ENCODE assay signal across 8 cellular contexts in the genomic region with DNA sequence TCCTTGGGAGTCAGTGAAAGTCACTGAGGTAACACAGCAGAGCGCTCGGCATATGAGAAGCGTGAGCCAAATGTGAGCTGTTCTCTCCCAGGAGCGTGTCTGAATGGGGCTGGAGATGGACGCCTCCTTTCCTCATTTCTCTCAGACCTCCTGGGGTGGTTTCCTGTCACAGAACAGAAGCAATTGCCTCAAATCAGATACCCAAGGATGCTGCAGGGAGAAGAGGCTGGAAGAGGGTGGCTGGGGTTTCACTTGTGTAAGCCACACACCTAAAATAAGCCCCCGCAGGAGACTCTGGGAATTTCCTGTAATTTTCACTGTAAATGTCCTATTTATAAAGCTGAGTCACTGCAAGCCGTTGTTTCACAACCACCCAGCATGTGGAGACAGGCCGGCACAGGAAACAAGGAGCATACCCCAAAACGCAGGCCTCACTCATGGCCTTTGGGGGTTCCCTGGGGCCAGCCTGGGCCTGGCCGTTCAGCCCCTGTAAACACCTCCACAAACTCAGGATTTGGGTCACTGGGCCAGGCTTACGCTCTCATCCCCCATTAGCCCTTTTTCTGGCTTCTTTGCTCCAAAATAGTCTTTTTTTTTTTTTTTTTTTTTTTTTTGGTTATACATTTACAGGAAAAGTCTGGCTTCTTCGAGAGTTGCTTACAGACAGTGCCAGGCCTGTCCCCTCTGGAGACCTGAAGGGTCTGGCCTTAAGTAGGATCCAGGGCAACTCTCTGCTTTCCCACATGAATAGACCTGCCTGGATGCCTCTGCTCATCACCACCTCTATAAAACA. TPM values are rescaled to one million over a fixed set of nuclear protein-coding genes. Genes with fewer than 3 reads are reported as not detected.
A peak's percentile ranks its signal among the peaks of the same experiment; 100 is the strongest.
DNase-seq lines count a peak whose midpoint lies in the region; ATAC-seq, FAIRE-seq and TF ChIP-seq lines count a peak whose summit lies in the region.

No MANE protein-coding gene starts in this region.

- H3K9me3 Mint-ChIP-seq in activated naive CD8-positive, alpha-beta T cell treated with anti-CD3 and anti-CD28 coated beads, Interleukin-2, amount 50 U/mL, for 24 hours = no peaks in the 10 kb centered on the region

- H3K4me3 ChIP-seq in DND-41 (ENCODE audit: low read depth in 1 of 2, low read length in 2 of 2) = no peak overlapping the region
- H3K4me3 ChIP-seq in left ventricle myocardium inferior = peak overlapping the region; percentile 41
- H3K4me3 ChIP-seq in rectal smooth muscle tissue (ENCODE audit: low read length) = peak overlapping the region; percentile 5

- H3K36me3 ChIP-seq in DND-41 (ENCODE audit: insufficient read depth, low read length) (no peaks in the 10 kb centered on the region), left ventricle myocardium inferior (no peaks in the 10 kb centered on the region), rectal smooth muscle tissue (ENCODE audit: control insufficient read depth, insufficient read depth, low read length) (no peaks in the 10 kb centered on the region)

- H3K27ac ChIP-seq in DND-41 (ENCODE audit: low read length) (peak overlapping the region; percentile 73), left ventricle myocardium inferior (replicated peaks) (peak overlapping the region; percentile 80), rectal smooth muscle tissue (ENCODE audit: low read depth, low read length) (peak overlapping the region; percentile 49)

- H3K4me1 Mint-ChIP-seq in activated naive CD8-positive, alpha-beta T cell treated with anti-CD3 and anti-CD28 coated beads, Interleukin-2, amount 50 U/mL, for 24 hours = peaks cover 86% of the 10 kb centered on the region

- no peaks in the 10 kb centered on the region for H3K9me3 ChIP-seq in DND-41 (ENCODE audit: insufficient read depth, low read length, severe bottlenecking)
- no peaks in the 10 kb centered on the region for H3K9me3 ChIP-seq in left ventricle myocardium inferior (replicated peaks)

- H3K4me3 Mint-ChIP-seq in activated naive CD8-positive, alpha-beta T cell treated with anti-CD3 and anti-CD28 coated beads, Interleukin-2, amount 50 U/mL, for 24 hours = peak overlapping the region; percentile 89

- ATAC-seq in DND-41 (ENCODE audit: insufficient read depth, low read depth) (peak; percentile 49), HG02642 (IDR thresholded peaks at IDR 0.05; ENCODE audit: poor library complexity, unreplicated experiment) (peak; percentile 27), GM18858 (IDR thresholded peaks at IDR 0.05; ENCODE audit: unreplicated experiment) (no peak), GM18517 (IDR thresholded peaks at IDR 0.05; ENCODE audit: unreplicated experiment) (no peak)
- peak; percentile 27 for ATAC-seq in activated naive CD8-positive, alpha-beta T cell treated with anti-CD3 and anti-CD28 coated beads, Interleukin-2, amount 50 U/mL, for 24 hours

- no peaks in the 10 kb centered on the region for H4K20me1 ChIP-seq in DND-41 (ENCODE audit: insufficient read depth, low read length)

- H3K36me3 Mint-ChIP-seq in activated naive CD8-positive, alpha-beta T cell treated with anti-CD3 and anti-CD28 coated beads, Interleukin-2, amount 50 U/mL, for 24 hours (ENCODE audit: low read depth) = peaks cover 11% of the 10 kb centered on the region

- peak; percentile 27 for FAIRE-seq in RCC 7860 (lab: Jason Lieb, UNC)

- peak overlapping the region; percentile 98 for H3K27ac Mint-ChIP-seq in activated naive CD8-positive, alpha-beta T cell treated with anti-CD3 and anti-CD28 coated beads, Interleukin-2, amount 50 U/mL, for 24 hours

- H3K27me3 Mint-ChIP-seq in activated naive CD8-positive, alpha-beta T cell treated with anti-CD3 and anti-CD28 coated beads, Interleukin-2, amount 50 U/mL, for 24 hours = no peaks in the 10 kb centered on the region

- TF ChIP-seq CTCF in DND-41 (IDR thresholded peaks at IDR 0.05; ENCODE audit: borderline replicate concordance, extremely low read depth, low read length, poor library complexity, severe bottlenecking) (peak; percentile 35), left ventricle myocardium inferior (IDR thresholded peaks at IDR 0.05; ENCODE audit: borderline replicate concordance) (peak; percentile 29)

- no peaks in the 10 kb centered on the region for H3K79me2 ChIP-seq in DND-41 (ENCODE audit: insufficient read depth, low read length)

- DNase-seq in DND-41 (peak; percentile 75), RCC 7860 (ENCODE audit: low spot score) (peak; percentile 77), left ventricle myocardium inferior (peak; percentile 38)
- peak; percentile 64 for DNase-seq in activated naive CD8-positive, alpha-beta T cell treated with anti-CD3 and anti-CD28 coated beads, Interleukin-2, amount 50 U/mL, for 24 hours

- peaks cover 43% of the 10 kb centered on the region for H3K4me1 ChIP-seq in DND-41 (ENCODE audit: insufficient read depth, low read length)
- peaks cover 42% of the 10 kb centered on the region for H3K4me1 ChIP-seq in left ventricle myocardium inferior
- H3K4me1 ChIP-seq in rectal smooth muscle tissue (ENCODE audit: control insufficient read depth, insufficient read depth, low read length) = no peaks in the 10 kb centered on the region

- peak overlapping the region; percentile 14 for H3K9ac ChIP-seq in DND-41 (ENCODE audit: low read depth, low read length)
- no peak overlapping the region for H3K9ac ChIP-seq in rectal smooth muscle tissue (ENCODE audit: low read length)

- intact Hi-C loops in left ventricle myocardium inferior (cut with micrococcal nuclease) = no loop called here

- H3K4me2 ChIP-seq in DND-41 (ENCODE audit: insufficient read depth, low read length) = peak overlapping the region; percentile 32

- no peaks in the 10 kb centered on the region for H3K27me3 ChIP-seq in DND-41 (ENCODE audit: insufficient read depth, low read length, poor library complexity)
- H3K27me3 ChIP-seq in left ventricle myocardium inferior (ENCODE audit: low read depth) = no peaks in the 10 kb centered on the region
- no peaks in the 10 kb centered on the region for H3K27me3 ChIP-seq in rectal smooth muscle tissue (ENCODE audit: control insufficient read depth, insufficient read depth, low read length)

- H2AFZ ChIP-seq in DND-41 (ENCODE audit: low read depth, low read length) = peak overlapping the region; percentile 52

RNA-seq across cellular contexts. Expression of a gene that starts 55.3 kb away (rescaled TPM):
- 4.1 TPM for total RNA-seq in left ventricle myocardium inferior

Comparison
In these comparisons a context has a peak if more than half of its experiments do, and no peak if none do; other contexts are left out.
1. ATAC-seq: peak in DND-41 (single experiment), HG02642 (single experiment) and activated naive CD8-positive, alpha-beta T cell treated with anti-CD3 and anti-CD28 coated beads, Interleukin-2, amount 50 U/mL, for 24 hours (single experiment); none in GM18858 (single experiment) and GM18517 (single experiment).
2. H3K4me3 ChIP-seq: peak in left ventricle myocardium inferior (single experiment) and rectal smooth muscle tissue (single experiment); none in DND-41 (0 of 2).
3. Peak in every context shown above with its lines, with median percentiles within 50 percentile points of each other: DNase-seq and H3K27ac ChIP-seq.